16 cellular contexts compared by ENCODE assay signal in the genomic region with DNA sequence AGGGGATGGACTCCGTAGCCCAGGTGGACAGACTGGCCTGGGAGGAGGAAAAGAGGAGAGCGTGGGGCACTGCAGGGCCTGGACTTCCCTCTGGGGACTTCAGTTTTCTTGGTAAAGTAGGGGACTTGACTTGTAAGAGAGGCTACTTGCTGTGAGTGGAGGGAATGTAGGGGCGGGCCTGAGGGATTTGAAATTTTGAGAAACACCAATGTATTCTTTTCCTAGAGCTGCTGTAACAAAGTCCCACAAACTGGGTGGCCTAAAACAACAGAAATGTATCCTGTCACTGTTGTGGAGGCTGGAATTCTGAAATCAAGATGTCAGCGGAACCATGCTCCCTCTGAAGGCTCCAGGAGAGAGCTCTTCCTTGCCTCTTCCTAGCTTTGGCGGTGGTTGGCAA. TPM values are rescaled to one million over a fixed set of nuclear protein-coding genes. Genes with fewer than 3 reads are reported as not detected.
DNase-seq lines count a peak whose midpoint lies in the region; ATAC-seq and TF ChIP-seq lines count a peak whose summit lies in the region.
"Had no signal": no experiment of that assay in that cellular context is flagged by ENCODE, and none has a peak within 500 bp of the region (broad histone marks: within the 10 kb centered on the region; RNA-seq: fewer than 3 reads in every experiment).

No MANE protein-coding gene starts in this region.

- intact Hi-C loops in CD4-positive, alpha-beta T cell (cut with DNase I, micrococcal nuclease), result no loop called here

- peaks cover 17 to 69% (median 41%) of the 10 kb centered on the region in 3 donors for H3K4me1 ChIP-seq in gastroesophageal sphincter
- peaks cover 26 to 53% (median 40%) of the 10 kb centered on the region in 4 donors for H3K4me1 ChIP-seq in upper lobe of left lung

- peaks cover 2% of the 10 kb centered on the region for H3K4me1 Mint-ChIP-seq in T-helper 17 cell
- H3K4me1 Mint-ChIP-seq in CD4-positive, alpha-beta T cell (ENCODE audit: low read depth), result no peaks in the 10 kb centered on the region

- H3K4me3 Mint-ChIP-seq in T-helper 17 cell, result no peak overlapping the region
- no peak overlapping the region for H3K4me3 Mint-ChIP-seq in CD4-positive, alpha-beta T cell
- H3K4me3 Mint-ChIP-seq: CD4-positive, CD25-positive, alpha-beta regulatory T cell; neural progenitor cell had no signal

- H3K27ac ChIP-seq in gastroesophageal sphincter (peak overlapping the region; percentile 60 to 95 (median 86)), upper lobe of left lung (peak overlapping the region; percentile 47 to 79 (median 61))
- no peak overlapping the region for H3K27ac ChIP-seq in CD4-positive, alpha-beta T cell (ENCODE audit: low read depth, low read length)
- H3K27ac ChIP-seq: neural progenitor cell, SK-N-MC, WERI-Rb-1 had no signal

- TF ChIP-seq EP300 in gastroesophageal sphincter (IDR thresholded peaks at IDR 0.05) (no peak), upper lobe of left lung (IDR thresholded peaks at IDR 0.05) (no peak)

- DNase-seq in T-helper 17 cell (no peak), omental fat pad (ENCODE audit: low spot score) (no peak), upper lobe of left lung (no peak), 8988T (no peak)
- DNase-seq in CD4-positive, alpha-beta T cell, result no peak
- DNase-seq in stimulated activated CD4-positive, alpha-beta T cell treated with anti-CD3 and anti-CD28 coated beads, Interleukin-2, amount 100 ng/mL, for 24 hours, result no peak
- DNase-seq: activated gamma-delta T cell treated with Interleukin-2 at 50 U/mL for 16 hours; CD4-positive, CD25-positive, alpha-beta regulatory T cell; head of caudate nucleus; MV-4-11; stimulated activated CD4-positive, alpha-beta T cell treated with anti-CD3 and anti-CD28 coated beads, Interleukin-12 subunit alpha, Interleukin-12 subunit beta, amount 100 ng/mL, for 4 hours; WERI-Rb-1 had no signal

- no peaks in the 10 kb centered on the region for H3K9me3 Mint-ChIP-seq in CD4-positive, alpha-beta T cell

- TF ChIP-seq POLR2A in gastroesophageal sphincter (IDR thresholded peaks at IDR 0.05), result no peak
- TF ChIP-seq POLR2A in upper lobe of left lung (IDR thresholded peaks at IDR 0.05), result no peak

- H3K4me3 ChIP-seq in gastroesophageal sphincter, result peak overlapping the region in 1 of 2 donors; percentile 16
- H3K4me3 ChIP-seq in upper lobe of left lung, result peak overlapping the region in 1 of 4 donors; percentile 11
- H3K4me3 ChIP-seq: neural progenitor cell, SK-N-MC had no signal

- POLR2A ChIA-PET in CD4-positive, alpha-beta T cell (lab: Charles Lee), result no interaction called here

- peaks cover 43% of the 10 kb centered on the region for H3K27me3 Mint-ChIP-seq in T-helper 17 cell
- H3K27me3 Mint-ChIP-seq in CD4-positive, alpha-beta T cell, result peaks cover 5% of the 10 kb centered on the region

- peaks cover 4% of the 10 kb centered on the region for H3K36me3 Mint-ChIP-seq in T-helper 17 cell (ENCODE audit: low read depth)
- H3K36me3 Mint-ChIP-seq in CD4-positive, alpha-beta T cell (ENCODE audit: low read depth), result no peaks in the 10 kb centered on the region
- H3K36me3 Mint-ChIP-seq: CD4-positive, CD25-positive, alpha-beta regulatory T cell had no signal

- TF ChIP-seq CTCF in gastroesophageal sphincter (IDR thresholded peaks at IDR 0.05), result no peak
- no peak for TF ChIP-seq CTCF in omental fat pad (IDR thresholded peaks at IDR 0.05)
- no peak for TF ChIP-seq CTCF in upper lobe of left lung (IDR thresholded peaks at IDR 0.05)
- no peak for TF ChIP-seq CTCF in CD4-positive, alpha-beta T cell (IDR thresholded peaks at IDR 0.05)

- no peaks in the 10 kb centered on the region for H3K36me3 ChIP-seq in gastroesophageal sphincter
- no peaks in the 10 kb centered on the region for H3K36me3 ChIP-seq in upper lobe of left lung
- H3K36me3 ChIP-seq: neural progenitor cell, WERI-Rb-1 had no signal

- H3K27me3 ChIP-seq in gastroesophageal sphincter (no peaks in the 10 kb centered on the region), upper lobe of left lung (no peaks in the 10 kb centered on the region)
- H3K27me3 ChIP-seq in CD4-positive, alpha-beta T cell (ENCODE audit: control insufficient read depth, insufficient read depth, low read length), result no peaks in the 10 kb centered on the region

- WGBS in gastroesophageal sphincter (ENCODE audit: low coverage in 1 of 2), 2 donors, result 75 to 77% methylated on average over 4 to 5 of the region's 5 CpGs
- 71 to 78% methylated on average over 5 of the region's 5 CpGs for WGBS in upper lobe of left lung, 2 donors

- H3K9me3 ChIP-seq in T-helper 17 cell (ENCODE audit: control insufficient read depth, low read length, poor library complexity, severe bottlenecking) (no peaks in the 10 kb centered on the region), gastroesophageal sphincter (no peaks in the 10 kb centered on the region), upper lobe of left lung (no peaks in the 10 kb centered on the region)
- no peaks in the 10 kb centered on the region for H3K9me3 ChIP-seq in CD4-positive, alpha-beta T cell (ENCODE audit: control insufficient read depth, low read length)

- ATAC-seq in T-helper 17 cell, result no peak
- no peak for ATAC-seq in gastroesophageal sphincter
- peak; percentile 10 for ATAC-seq in omental fat pad (ENCODE audit: low FRiP score)
- no peak for ATAC-seq in upper lobe of left lung (ENCODE audit: low FRiP score in 2 of 2)
- ATAC-seq in CD4-positive, alpha-beta T cell (ENCODE audit: poor library complexity), result no peak
- ATAC-seq in GM21825 (IDR thresholded peaks at IDR 0.05; ENCODE audit: unreplicated experiment), result no peak

- H3K27ac Mint-ChIP-seq in T-helper 17 cell, result peak overlapping the region; percentile 12
- H3K27ac Mint-ChIP-seq in CD4-positive, alpha-beta T cell, result no peak overlapping the region
- H3K27ac Mint-ChIP-seq: CD4-positive, CD25-positive, alpha-beta regulatory T cell; neural progenitor cell had no signal

- CTCF ChIA-PET in CD4-positive, alpha-beta T cell (lab: Charles Lee), result no interaction called here

RNA-seq across cellular contexts. Expression of gene HEG1, which starts 5.8 kb away (rescaled TPM):
- total RNA-seq in T-helper 17 cell (10 to 100 TPM; 20.5 to 30.6 TPM), gastroesophageal sphincter (10 to 100 TPM; 55.9 to 85.5 (median 78.9) TPM), omental fat pad (100 to 1,000 TPM in 3 of 4 donors, 10 to 100 TPM in 1; 95.2 to 238 (median 147) TPM), upper lobe of left lung (100 to 1,000 TPM in 3 of 6 donors, 10 to 100 TPM in 3; 45.1 to 168 (median 100) TPM)
- total RNA-seq in CD4-positive, alpha-beta T cell, result 10 to 100 TPM; 31.2 to 32.6 TPM
